19 cellular contexts compared by ENCODE assay signal in the genomic region with DNA sequence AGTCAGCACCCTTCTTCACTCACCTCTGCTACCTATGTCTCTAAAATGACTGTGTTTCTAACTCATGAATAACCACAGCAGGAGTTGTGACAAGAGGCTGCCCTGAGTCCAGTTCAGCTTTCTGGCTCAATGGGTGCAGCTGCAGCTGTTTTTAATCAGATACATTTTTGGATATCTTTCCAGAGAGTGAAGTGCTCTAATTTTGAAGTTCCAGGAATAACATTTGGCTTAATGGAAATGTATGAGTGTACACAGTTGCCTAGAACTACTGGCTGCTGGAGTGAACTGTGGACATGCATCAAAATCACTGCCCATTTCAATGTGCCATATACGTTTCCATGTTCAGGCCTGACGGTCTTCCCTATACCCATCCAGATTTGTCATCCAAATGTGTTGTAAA.
DNase-seq lines count a peak whose midpoint lies in the region; ATAC-seq and TF ChIP-seq lines count a peak whose summit lies in the region.
"Had no signal": no experiment of that assay in that cellular context is flagged by ENCODE, and none has a peak within 500 bp of the region (broad histone marks: within the 10 kb centered on the region; RNA-seq: fewer than 3 reads in every experiment).

No MANE protein-coding gene starts in this region.

- in situ Hi-C loops in GM13976 (cut with MboI; ENCODE audit: low sequenced_read_pairs, unreplicated experiment) = no loop called here

- WGBS in right cardiac atrium = 45% methylated on average over 2 of the region's 2 CpGs

- no peaks in the 10 kb centered on the region for H3K27me3 ChIP-seq in right cardiac atrium (ENCODE audit: control insufficient read depth, insufficient read depth)
- H3K27me3 ChIP-seq: Peyer's patch had no signal

- intact Hi-C loops in Right ventricle myocardium superior (cut with DNase I) = no loop called here
- intact Hi-C loops in right cardiac atrium (cut with DNase I) = no loop called here

- ATAC-seq in Right ventricle myocardium superior (ENCODE audit: poor library complexity) (peak; percentile 84), right cardiac atrium (peak; percentile 44 to 81), GM19467 (IDR thresholded peaks at IDR 0.05; ENCODE audit: unreplicated experiment) (no peak)
- ATAC-seq: A549 had no signal

- DNase-seq in SK-N-DZ (ENCODE audit: low spot score) (peak; percentile 5), dedifferentiated amniotic fluid mesenchymal stem cell (ENCODE audit: extremely low spot score) (peak; percentile 25), Right ventricle myocardium superior (no peak), right cardiac atrium (peak in 2 of 3 donors; percentile 15 to 30), NCI-H69 (lab: John Stamatoyannopoulos, UW) (no peak), GM13976 (ENCODE audit: low spot score) (no peak)
- no peak for DNase-seq in effector CD4-positive, alpha-beta T cell
- DNase-seq: EL, GF-D8, Karpas-422, MV-4-11, NCI-H1436, NCI-H187 treated with DMSO at 0.1 percent for 48 hours, NCI-H2107, NCI-H524, NCI-H82, Peyer's patch had no signal

- TF ChIP-seq CTCF in GM13976 (IDR thresholded peaks at IDR 0.05; ENCODE audit: borderline replicate concordance, control extremely low read depth, extremely low read depth, insufficient read depth, missing control alignments) = no peak

- peaks cover 2% of the 10 kb centered on the region for H3K4me1 ChIP-seq in right cardiac atrium (ENCODE audit: control insufficient read depth, insufficient read depth, low read length)
- H3K4me1 ChIP-seq: A549, Peyer's patch had no signal

- no peak overlapping the region for H3K27ac ChIP-seq in right cardiac atrium (ENCODE audit: low read length)
- H3K27ac ChIP-seq: A549, Peyer's patch had no signal

- no peak overlapping the region for H3K4me3 ChIP-seq in right cardiac atrium (ENCODE audit: low read length)
- H3K4me3 ChIP-seq: A549, Peyer's patch had no signal

- no peaks in the 10 kb centered on the region for H3K9me3 ChIP-seq in right cardiac atrium (ENCODE audit: control insufficient read depth, low read length)
- H3K9me3 ChIP-seq: A549, Peyer's patch had no signal

Comparison
In these comparisons a context has a peak if more than half of its experiments do, and no peak if none do; other contexts are left out.
1. DNase-seq: peak in SK-N-DZ (single experiment), dedifferentiated amniotic fluid mesenchymal stem cell (single experiment) and right cardiac atrium (2 of 3); none in Right ventricle myocardium superior (single experiment), effector CD4-positive, alpha-beta T cell (single experiment), NCI-H69 (single experiment) and GM13976 (single experiment).